2 cellular contexts compared by ENCODE assay signal in genomic region chr3:131561511-131561910, GRCh38.
TF ChIP-seq lines count a peak whose summit lies in the region.

No MANE protein-coding gene starts in this region.

TF ChIP-seq in H1, 55 proteins besides CTCF, POLR2A, EP300 and RAD21:
- TF ChIP-seq POLR2AphosphoS5 (IDR thresholded peaks at IDR 0.05; ENCODE audit: low read depth, low read length) (no peak), CHD1 (IDR thresholded peaks at IDR 0.05; ENCODE audit: low read depth, low read length) (no peak), EGR1 (IDR thresholded peaks at IDR 0.05; ENCODE audit: borderline replicate concordance, low read depth, low read length) (no peak), RXRA (IDR thresholded peaks at IDR 0.05; ENCODE audit: insufficient read depth, low read depth, low read length) (no peak), SP4 (IDR thresholded peaks at IDR 0.05; ENCODE audit: low read length) (no peak)

TF ChIP-seq in neural cell, 6 proteins besides CTCF, POLR2A, EP300 and RAD21:
- TF ChIP-seq POLR2AphosphoS5 (IDR thresholded peaks at IDR 0.05) (peak; percentile 17), TAF1 (IDR thresholded peaks at IDR 0.05; ENCODE audit: low read depth) (no peak), EZH2 (IDR thresholded peaks at IDR 0.05; ENCODE audit: borderline replicate concordance, insufficient read depth, low read length, poor library complexity, severe bottlenecking) (no peak), SMC3 (conservative IDR thresholded peaks at IDR 0.05; ENCODE audit: poor library complexity) (no peak), REST (IDR thresholded peaks at IDR 0.05; ENCODE audit: borderline replicate concordance) (peak; percentile 13), MXI1 (conservative IDR thresholded peaks at IDR 0.05; ENCODE audit: poor library complexity, severe bottlenecking) (no peak)
TF ChIP-seq in neural cell: peak in this region for 2.
